ENCODE assay signal across 12 cellular contexts in genomic region chr1:169925505-169926482, GRCh38. TPM values are rescaled to one million over a fixed set of nuclear protein-coding genes. Genes with fewer than 3 reads are reported as not detected.
DNase-seq lines count a peak whose midpoint lies in the region; ATAC-seq lines count a peak whose summit lies in the region.
"Had no signal": no experiment of that assay in that cellular context is flagged by ENCODE, and none has a peak within 500 bp of the region (broad histone marks: within the 10 kb centered on the region; RNA-seq: fewer than 3 reads in every experiment).

No MANE protein-coding gene starts in this region.

- peak in 2 of 3 donors; percentile 43 to 60 for DNase-seq in CD4-positive, CD25-positive, alpha-beta regulatory T cell
- no peak for DNase-seq in KG1 (lab: John Stamatoyannopoulos, UW)
- no peak for DNase-seq in activated naive CD4-positive, alpha-beta T cell treated with Interleukin-2 at 50 U/mL for 16 hours
- DNase-seq: colonic mucosa, NCI-H82, testis had no signal

- H3K36me3 ChIP-seq in CD4-positive, CD25-positive, alpha-beta regulatory T cell (ENCODE audit: control insufficient read depth, insufficient read depth, low read length): peaks cover 2% of the 10 kb centered on the region
- H3K36me3 ChIP-seq: colonic mucosa had no signal

- H3K4me1 Mint-ChIP-seq in CD4-positive, CD25-positive, alpha-beta regulatory T cell: peaks cover 8 to 22% (median 9%) of the 10 kb centered on the region in 4 donors
- H3K4me1 Mint-ChIP-seq in activated T-helper 17 cell treated with anti-CD3 and anti-CD28 coated beads, Interleukin-2, amount 50 U/mL, for 72 hours: peaks cover 9% of the 10 kb centered on the region

- H3K4me1 ChIP-seq in CD4-positive, CD25-positive, alpha-beta regulatory T cell (ENCODE audit: control insufficient read depth, insufficient read depth, low read length, poor library complexity, severe bottlenecking): no peaks in the 10 kb centered on the region
- H3K4me1 ChIP-seq: colonic mucosa, testis had no signal

- peak overlapping the region; percentile 15 for H3K27ac ChIP-seq in CD4-positive, CD25-positive, alpha-beta regulatory T cell (ENCODE audit: insufficient read depth, low read length, poor library complexity, severe bottlenecking)
- H3K27ac ChIP-seq: colonic mucosa, testis had no signal

- no peak overlapping the region for H3K4me3 ChIP-seq in CD4-positive, CD25-positive, alpha-beta regulatory T cell (ENCODE audit: low read depth, low read length)
- H3K4me3 ChIP-seq: colonic mucosa, testis had no signal

- H3K9me3 ChIP-seq in CD4-positive, CD25-positive, alpha-beta regulatory T cell (ENCODE audit: control insufficient read depth in 2 of 2, low read length in 2 of 2): no peaks in the 10 kb centered on the region
- H3K9me3 ChIP-seq: colonic mucosa, testis had no signal

- peak overlapping the region in 1 of 3 donors; percentile 88 for H3K27ac Mint-ChIP-seq in CD4-positive, CD25-positive, alpha-beta regulatory T cell
- H3K27ac Mint-ChIP-seq in activated T-helper 17 cell treated with anti-CD3 and anti-CD28 coated beads, Interleukin-2, amount 50 U/mL, for 72 hours: no peak overlapping the region

- H3K36me3 Mint-ChIP-seq in CD4-positive, CD25-positive, alpha-beta regulatory T cell: peaks cover 6% of the 10 kb centered on the region
- H3K36me3 Mint-ChIP-seq in activated T-helper 17 cell treated with anti-CD3 and anti-CD28 coated beads, Interleukin-2, amount 50 U/mL, for 72 hours (ENCODE audit: low read depth): no peaks in the 10 kb centered on the region

- no peaks in the 10 kb centered on the region for H3K27me3 Mint-ChIP-seq in CD4-positive, CD25-positive, alpha-beta regulatory T cell
- no peaks in the 10 kb centered on the region for H3K27me3 Mint-ChIP-seq in activated T-helper 17 cell treated with anti-CD3 and anti-CD28 coated beads, Interleukin-2, amount 50 U/mL, for 72 hours

- peak in 1 of 2 donors; percentile 59 for ATAC-seq in CD4-positive, CD25-positive, alpha-beta regulatory T cell (ENCODE audit: low read depth in 2 of 2)
- ATAC-seq in GM18861 (IDR thresholded peaks at IDR 0.05; ENCODE audit: unreplicated experiment) (peak; percentile 38), HG03139 (IDR thresholded peaks at IDR 0.05; ENCODE audit: unreplicated experiment) (peak; percentile 46), HG02588 (IDR thresholded peaks at IDR 0.05; ENCODE audit: unreplicated experiment) (no peak), HG02970 (IDR thresholded peaks at IDR 0.05; ENCODE audit: low FRiP score, unreplicated experiment) (no peak)
- peak; percentile 73 for ATAC-seq in activated T-helper 17 cell treated with anti-CD3 and anti-CD28 coated beads, Interleukin-2, amount 50 U/mL, for 72 hours (replicated peaks)
- ATAC-seq: HCT116 had no signal

- H3K9me3 Mint-ChIP-seq in CD4-positive, CD25-positive, alpha-beta regulatory T cell: no peaks in the 10 kb centered on the region
- H3K9me3 Mint-ChIP-seq in activated T-helper 17 cell treated with anti-CD3 and anti-CD28 coated beads, Interleukin-2, amount 50 U/mL, for 72 hours: no peaks in the 10 kb centered on the region

- H3K4me3 Mint-ChIP-seq in CD4-positive, CD25-positive, alpha-beta regulatory T cell: no peak overlapping the region
- H3K4me3 Mint-ChIP-seq in activated T-helper 17 cell treated with anti-CD3 and anti-CD28 coated beads, Interleukin-2, amount 50 U/mL, for 72 hours: no peak overlapping the region

- no peaks in the 10 kb centered on the region for H3K27me3 ChIP-seq in CD4-positive, CD25-positive, alpha-beta regulatory T cell (ENCODE audit: control insufficient read depth, insufficient read depth, low read length)
- H3K27me3 ChIP-seq: colonic mucosa, testis had no signal

RNA-seq across cellular contexts. Expression of gene SCYL3, which starts 32.1 kb away (rescaled TPM):
- 14.0 TPM for total RNA-seq in CD4-positive, CD25-positive, alpha-beta regulatory T cell
- 10 to 100 TPM; 14.4 to 18.9 (median 15.1) TPM for polyA plus RNA-seq in CD4-positive, CD25-positive, alpha-beta regulatory T cell
- 10 to 100 TPM; 15.0 to 16.4 TPM for total RNA-seq in activated T-helper 17 cell treated with anti-CD3 and anti-CD28 coated beads, Interleukin-2, amount 50 U/mL, for 72 hours

Comparison
In these comparisons a context has a peak if more than half of its experiments do, and no peak if none do; other contexts are left out.
1. ATAC-seq: peak in GM18861 (single experiment), HG03139 (single experiment) and activated T-helper 17 cell treated with anti-CD3 and anti-CD28 coated beads, Interleukin-2, amount 50 U/mL, for 72 hours (single experiment); none in HG02588 (single experiment) and HG02970 (single experiment).
2. DNase-seq: peak in CD4-positive, CD25-positive, alpha-beta regulatory T cell (2 of 3); none in KG1 (single experiment) and activated naive CD4-positive, alpha-beta T cell treated with Interleukin-2 at 50 U/mL for 16 hours (single experiment).